Comparison of ENCODE assay signal across 17 cellular contexts in genomic region chr15:52288986-52289385, GRCh38. TPM values are rescaled to one million over a fixed set of nuclear protein-coding genes. Genes with fewer than 3 reads are reported as not detected.
A peak's percentile ranks its signal among the peaks of the same experiment; 100 is the strongest.
DNase-seq lines count a peak whose midpoint lies in the region; ATAC-seq and TF ChIP-seq lines count a peak whose summit lies in the region.
"Had no signal": no experiment of that assay in that cellular context is flagged by ENCODE, and none has a peak within 500 bp of the region (broad histone marks: within the 10 kb centered on the region; RNA-seq: fewer than 3 reads in every experiment).

No MANE protein-coding gene starts in this region.

- H3K4me3 Mint-ChIP-seq in Caco-2 (ENCODE audit: unreplicated experiment): peak overlapping the region; percentile 61
- no peak overlapping the region for H3K4me3 Mint-ChIP-seq in stimulated activated memory B cell treated with anti-CD40 and anti-IgM and Interleukin-4, amounts not matched to agents 10 μg/mL and 1 μg/mL and 100 μg/mL, for 72 hours
- H3K4me3 Mint-ChIP-seq: H9; naive thymus-derived CD8-positive, alpha-beta T cell had no signal

- H3K79me2 ChIP-seq in Karpas-422 (ENCODE audit: low read length): no peaks in the 10 kb centered on the region

- H3K27me3 ChIP-seq in Caco-2 (replicated peaks; ENCODE audit: control insufficient read depth, insufficient read depth, low read length) (no peaks in the 10 kb centered on the region), breast epithelium (no peaks in the 10 kb centered on the region), liver (ENCODE audit: control insufficient read depth in 4 of 4, insufficient read depth in 4 of 4, low read length in 3 of 4) (no peaks in the 10 kb centered on the region), Karpas-422 (ENCODE audit: low read length) (no peaks in the 10 kb centered on the region), heart right ventricle (peaks cover 0 to 6% (median 0%) of the 10 kb centered on the region in 7 donors)

- CTCF ChIA-PET in Caco-2 (lab: Charles Lee): interaction anchor here (1.2 to 1.3 kb wide), 2 partner anchors 32 to 47 kb away, joined by 4 read pairs; no protein-coding TSS in a partner anchor

- no peak for DNase-seq in Caco-2
- no peak for DNase-seq in breast epithelium (ENCODE audit: low spot score in 2 of 2)
- DNase-seq in Karpas-422: no peak
- DNase-seq in central memory CD4-positive, alpha-beta T cell: no peak
- DNase-seq in heart right ventricle: no peak
- DNase-seq: activated CD4-positive, alpha-beta T cell treated with anti-CD3 and anti-CD28 coated beads for 48 hours; activated CD8-positive, alpha-beta memory T cell treated with anti-CD3 and anti-CD28 coated beads, Interleukin-2, amount 50 U/mL, for 48 hours; H9; naive thymus-derived CD8-positive, alpha-beta T cell; NCI-H1694 treated with DMSO at 0.1 percent for 48 hours; NCI-H2227 treated with DMSO at 0.1 percent for 48 hours; stimulated activated naive CD4-positive, alpha-beta T cell had no signal

- no peak overlapping the region for H2AFZ ChIP-seq in Karpas-422 (ENCODE audit: low read length)

- H3K4me2 ChIP-seq in Karpas-422 (ENCODE audit: low read depth, low read length, poor library complexity, severe bottlenecking): no peak overlapping the region

- H3K4me3 ChIP-seq in Caco-2 (ENCODE audit: low read depth, low read length): no peak overlapping the region
- no peak overlapping the region for H3K4me3 ChIP-seq in breast epithelium
- H3K4me3 ChIP-seq in liver (ENCODE audit: low read depth in 1 of 3, low read length in 3 of 3): no peak overlapping the region
- no peak overlapping the region for H3K4me3 ChIP-seq in Karpas-422 (ENCODE audit: low read length)
- no peak overlapping the region for H3K4me3 ChIP-seq in heart right ventricle
- H3K4me3 ChIP-seq: lung had no signal

- H3K27ac ChIP-seq in breast epithelium: peak overlapping the region; percentile 74 to 76
- peak overlapping the region; percentile 13 to 44 for H3K27ac ChIP-seq in liver (ENCODE audit: low read depth in 1 of 2, low read length in 2 of 2)
- H3K27ac ChIP-seq in Karpas-422 (ENCODE audit: low read length): no peak overlapping the region
- no peak overlapping the region for H3K27ac ChIP-seq in heart right ventricle

- no peaks in the 10 kb centered on the region for H3K9me3 ChIP-seq in Caco-2
- H3K9me3 ChIP-seq in breast epithelium: no peaks in the 10 kb centered on the region
- no peaks in the 10 kb centered on the region for H3K9me3 ChIP-seq in liver (ENCODE audit: control insufficient read depth in 4 of 4, low read length in 3 of 4)
- no peaks in the 10 kb centered on the region for H3K9me3 ChIP-seq in Karpas-422 (ENCODE audit: low read length)
- H3K9me3 ChIP-seq in heart right ventricle: no peaks in the 10 kb centered on the region

- no peak for TF ChIP-seq RAD21 in liver (IDR thresholded peaks at IDR 0.05)

- peaks cover 35% of the 10 kb centered on the region for H3K4me1 ChIP-seq in Caco-2
- no peaks in the 10 kb centered on the region for H3K4me1 ChIP-seq in breast epithelium
- peaks cover 3 to 19% (median 12%) of the 10 kb centered on the region in 4 donors for H3K4me1 ChIP-seq in liver (ENCODE audit: control insufficient read depth in 4 of 4, insufficient read depth in 4 of 4, low read length in 3 of 4)
- H3K4me1 ChIP-seq in Karpas-422 (ENCODE audit: low read length): peaks cover 6% of the 10 kb centered on the region; the same call in 1 of the 2 replicates
- no peaks in the 10 kb centered on the region for H3K4me1 ChIP-seq in heart right ventricle

- no peaks in the 10 kb centered on the region for H3K9me2 ChIP-seq in Karpas-422 (replicated peaks; ENCODE audit: insufficient read depth, low read length)

- 90% methylated on average over 5 of the region's 5 CpGs for WGBS in liver
- WGBS in heart right ventricle, 2 donors: 91 to 95% methylated on average over 5 of the region's 5 CpGs

- no peaks in the 10 kb centered on the region for H4K20me1 ChIP-seq in Karpas-422 (ENCODE audit: insufficient read depth, low read depth, low read length)

- ATAC-seq in stimulated activated memory B cell treated with anti-CD40 and anti-IgM and Interleukin-4, amounts not matched to agents 10 μg/mL and 1 μg/mL and 100 μg/mL, for 72 hours: no peak
- ATAC-seq in HG03442 (IDR thresholded peaks at IDR 0.05; ENCODE audit: unreplicated experiment) (no peak), heart right ventricle (no peak)
- ATAC-seq: naive thymus-derived CD8-positive, alpha-beta T cell had no signal

- no peaks in the 10 kb centered on the region for H3K9me3 Mint-ChIP-seq in Caco-2 (ENCODE audit: unreplicated experiment)
- H3K9me3 Mint-ChIP-seq in stimulated activated memory B cell treated with anti-CD40 and anti-IgM and Interleukin-4, amounts not matched to agents 10 μg/mL and 1 μg/mL and 100 μg/mL, for 72 hours: no peaks in the 10 kb centered on the region

- H3K27me3 Mint-ChIP-seq in Caco-2 (ENCODE audit: insufficient read depth, unreplicated experiment): no peaks in the 10 kb centered on the region
- peaks cover 10% of the 10 kb centered on the region for H3K27me3 Mint-ChIP-seq in stimulated activated memory B cell treated with anti-CD40 and anti-IgM and Interleukin-4, amounts not matched to agents 10 μg/mL and 1 μg/mL and 100 μg/mL, for 72 hours

- H3K27ac Mint-ChIP-seq in Caco-2 (ENCODE audit: unreplicated experiment): peak overlapping the region; percentile 90
- peak overlapping the region; percentile 69 for H3K27ac Mint-ChIP-seq in stimulated activated memory B cell treated with anti-CD40 and anti-IgM and Interleukin-4, amounts not matched to agents 10 μg/mL and 1 μg/mL and 100 μg/mL, for 72 hours
- H3K27ac Mint-ChIP-seq: IgD-negative memory B cell; naive thymus-derived CD8-positive, alpha-beta T cell had no signal

- no peak overlapping the region for H3K9ac ChIP-seq in liver (ENCODE audit: low read depth in 1 of 2, low read length in 2 of 2)
- H3K9ac ChIP-seq in Karpas-422 (ENCODE audit: low read length): no peak overlapping the region

- no peak for TF ChIP-seq POLR2A in breast epithelium (IDR thresholded peaks at IDR 0.05)

- BruUV-seq in Caco-2 (replicated peaks; lab: Mats Ljungman, UMichigan): no TSS peak

- no peaks in the 10 kb centered on the region for H3K36me3 ChIP-seq in Caco-2 (ENCODE audit: control insufficient read depth, insufficient read depth, low read length)
- no peaks in the 10 kb centered on the region for H3K36me3 ChIP-seq in breast epithelium
- H3K36me3 ChIP-seq in liver (ENCODE audit: control insufficient read depth in 4 of 4, insufficient read depth in 3 of 4, low read depth in 1 of 4, low read length in 3 of 4): no peaks in the 10 kb centered on the region
- no peaks in the 10 kb centered on the region for H3K36me3 ChIP-seq in Karpas-422 (ENCODE audit: insufficient read depth, low read length)
- no peaks in the 10 kb centered on the region for H3K36me3 ChIP-seq in heart right ventricle

- H3K4me1 Mint-ChIP-seq in Caco-2 (ENCODE audit: low read depth, unreplicated experiment): peaks cover 48% of the 10 kb centered on the region
- H3K4me1 Mint-ChIP-seq in stimulated activated memory B cell treated with anti-CD40 and anti-IgM and Interleukin-4, amounts not matched to agents 10 μg/mL and 1 μg/mL and 100 μg/mL, for 72 hours: peaks cover 44% of the 10 kb centered on the region

- TF ChIP-seq CTCF in Caco-2 (IDR thresholded peaks at IDR 0.05; ENCODE audit: insufficient read depth in 1 of 2, low read depth in 1 of 2, low read length in 1 of 2, severe bottlenecking in 1 of 2, unreplicated experiment in 1 of 2) (no peak), breast epithelium (IDR thresholded peaks at IDR 0.05) (no peak), liver (IDR thresholded peaks at IDR 0.05; ENCODE audit: low read depth, low read length, missing input control) (no peak), heart right ventricle (IDR thresholded peaks at IDR 0.05) (no peak)

- intact Hi-C loops in Caco-2 (cut with micrococcal nuclease; ENCODE audit: unreplicated experiment): loop anchor here (2.0 kb wide), 1 partner anchor 32 kb away; no protein-coding TSS in a partner anchor
- intact Hi-C loops in breast epithelium (cut with DNase I; ENCODE audit: low total_unique reads): loop anchor here (2.0 kb wide), 1 partner anchor 32 kb away; no protein-coding TSS in a partner anchor
- intact Hi-C loops in heart right ventricle (cut with DNase I): no loop called here

- peaks cover 17% of the 10 kb centered on the region for H3K36me3 Mint-ChIP-seq in Caco-2 (ENCODE audit: insufficient read depth, unreplicated experiment)
- H3K36me3 Mint-ChIP-seq in stimulated activated memory B cell treated with anti-CD40 and anti-IgM and Interleukin-4, amounts not matched to agents 10 μg/mL and 1 μg/mL and 100 μg/mL, for 72 hours: peaks cover 4% of the 10 kb centered on the region
- H3K36me3 Mint-ChIP-seq: IgD-negative memory B cell; naive thymus-derived CD8-positive, alpha-beta T cell had no signal

- POLR2A ChIA-PET in Caco-2 (lab: Charles Lee): interaction anchor here (0.6 kb wide), 1 partner anchor 38 kb away, joined by 4 read pairs; no protein-coding TSS in a partner anchor

TF ChIP-seq in liver, 16 proteins besides CTCF, POLR2A, EP300 and RAD21 (continues in another document):
- TF ChIP-seq HNF4G (IDR thresholded peaks at IDR 0.05): no peak
- no peak for TF ChIP-seq HNF4A (conservative IDR thresholded peaks at IDR 0.05)
- TF ChIP-seq JUND (IDR thresholded peaks at IDR 0.05): no peak
- TF ChIP-seq TAF1 (conservative IDR thresholded peaks at IDR 0.05): no peak
- TF ChIP-seq RXRA (IDR thresholded peaks at IDR 0.05): no peak
- no peak for TF ChIP-seq YY1 (IDR thresholded peaks at IDR 0.05)
- TF ChIP-seq ATF3 (IDR thresholded peaks at IDR 0.05): no peak

RNA-seq across cellular contexts. Expression of gene MYO5C, which starts 6.6 kb away (rescaled TPM):
- total RNA-seq in Caco-2 (2022) (29.2 and 33.5 TPM in 2 replicates), breast epithelium (10 to 100 TPM; 16.6 to 71.3 (median 51.5) TPM), liver (1 to 10 TPM; 2.6 to 8.6 TPM), heart right ventricle (1 to 10 TPM in 9 of 10 donors, under 1 TPM in 1; 0.85 to 3.5 (median 2.3) TPM)
- polyA plus RNA-seq in liver (1 to 10 TPM; 1.9 to 3.4 TPM), heart right ventricle (1 to 10 TPM in 1 of 2 donors, under 1 TPM in 1; 0.75 to 1.8 TPM)
- 0.22 and 0.58 TPM in 2 replicates for total RNA-seq in Karpas-422 (2014; rRNA removed; shearing (Covaris generic); ENCODE audit: low replicate concordance)

Comparison
In these comparisons a context has a peak if more than half of its experiments do, and no peak if none do; other contexts are left out.
1. H3K27ac ChIP-seq: peak in breast epithelium (2 of 2) and liver (2 of 2); none in Karpas-422 (single experiment) and heart right ventricle (0 of 10).
2. intact Hi-C loops: an anchor here in Caco-2 (2.0 kb wide) and breast epithelium (2.0 kb wide); none called in heart right ventricle.